In the genomic region with DNA sequence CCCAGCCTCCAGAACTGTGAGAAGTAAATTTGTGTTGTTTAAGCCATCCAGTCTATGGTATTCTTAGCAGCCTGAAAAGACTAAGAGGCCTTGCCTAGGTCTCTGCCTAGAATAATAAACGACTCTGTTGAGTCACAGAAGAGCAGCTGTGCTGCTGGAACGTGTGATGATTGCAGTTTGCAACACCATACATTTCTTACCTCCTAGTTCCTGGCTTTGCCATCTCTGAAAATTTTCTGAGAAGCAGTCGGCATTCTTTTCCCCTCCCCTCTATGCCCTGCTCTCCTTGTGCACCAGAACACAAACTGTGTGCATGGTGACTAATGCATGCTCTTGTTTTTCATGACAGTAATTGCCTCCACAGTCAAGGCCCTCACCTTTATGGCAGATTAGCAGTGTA, we compare ENCODE assay signal across 1 cellular context.
TF ChIP-seq lines count a peak whose summit lies in the region.

No MANE protein-coding gene starts in this region.

TF ChIP-seq in IMR-90, 13 proteins besides CTCF, POLR2A, EP300 and RAD21 (continued from another document):
- TF ChIP-seq RCOR1 (IDR thresholded peaks at IDR 0.05; ENCODE audit: insufficient replicate concordance, low read length) (no peak), MXI1 (IDR thresholded peaks at IDR 0.05; ENCODE audit: borderline replicate concordance, low read depth, low read length) (no peak), CEBPB (IDR thresholded peaks at IDR 0.05; ENCODE audit: low read depth, low read length) (no peak), BHLHE40 (IDR thresholded peaks at IDR 0.05; ENCODE audit: low read depth, low read length) (no peak), MAFK (IDR thresholded peaks at IDR 0.05; ENCODE audit: low read depth, low read length) (no peak), SMC3 (IDR thresholded peaks at IDR 0.05; ENCODE audit: low read depth, low read length) (no peak)
- TF ChIP-seq, protein P1, sequence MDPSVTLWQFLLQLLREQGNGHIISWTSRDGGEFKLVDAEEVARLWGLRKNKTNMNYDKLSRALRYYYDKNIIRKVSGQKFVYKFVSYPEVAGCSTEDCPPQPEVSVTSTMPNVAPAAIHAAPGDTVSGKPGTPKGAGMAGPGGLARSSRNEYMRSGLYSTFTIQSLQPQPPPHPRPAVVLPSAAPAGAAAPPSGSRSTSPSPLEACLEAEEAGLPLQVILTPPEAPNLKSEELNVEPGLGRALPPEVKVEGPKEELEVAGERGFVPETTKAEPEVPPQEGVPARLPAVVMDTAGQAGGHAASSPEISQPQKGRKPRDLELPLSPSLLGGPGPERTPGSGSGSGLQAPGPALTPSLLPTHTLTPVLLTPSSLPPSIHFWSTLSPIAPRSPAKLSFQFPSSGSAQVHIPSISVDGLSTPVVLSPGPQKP (IDR thresholded peaks at IDR 0.05; ENCODE audit: borderline replicate concordance, low read depth, low read length) = no peak
